In genomic region chr6:169088761-169089160, GRCh38 we compare ENCODE assay signal across 24 cellular contexts.
"Had no signal": no experiment of that assay in that cellular context is flagged by ENCODE, and none has a peak within 500 bp of the region (broad histone marks: within the 10 kb centered on the region; RNA-seq: fewer than 3 reads in every experiment).

No MANE protein-coding gene starts in this region.

- H3K4me1 Mint-ChIP-seq: memory B cell; natural killer cell; stimulated activated naive B cell treated with anti-CD40 and anti-IgM and Interleukin-4, amounts not matched to agents 10 μg/mL and 1 μg/mL and 100 μg/mL, for 72 hours had no signal

- H3K79me2 ChIP-seq: hepatocyte had no signal

- ATAC-seq: heart right ventricle; mucosa of descending colon; natural killer cell; right lobe of liver; stimulated activated naive B cell treated with anti-CD40 and anti-IgM and Interleukin-4, amounts not matched to agents 10 μg/mL and 1 μg/mL and 100 μg/mL, for 72 hours; stimulated activated naive CD8-positive, alpha-beta T cell treated with anti-CD3 and anti-CD28 coated beads, Interleukin-15, Interleukin-2, amounts not matched to agents 100 U/mL and 50 U/mL, for 24 hours had no signal

- H3K4me1 ChIP-seq: left ventricle myocardium inferior, right atrium auricular region, stomach, testis, thyroid gland, transverse colon, upper lobe of left lung had no signal

- H3K4me3 ChIP-seq: heart right ventricle, hepatocyte, left ventricle myocardium inferior, lung, mucosa of descending colon, ovary, right atrium auricular region, right lobe of liver, smooth muscle cell, stomach, testis, thyroid gland, transverse colon, upper lobe of left lung had no signal

- H3K27ac Mint-ChIP-seq: memory B cell; natural killer cell; progenitor cell of endocrine pancreas; stimulated activated naive B cell treated with anti-CD40 and anti-IgM and Interleukin-4, amounts not matched to agents 10 μg/mL and 1 μg/mL and 100 μg/mL, for 72 hours had no signal

- H3K27me3 ChIP-seq: heart right ventricle, hepatocyte, ovary, right atrium auricular region, right lobe of liver, stomach, testis, thyroid gland, transverse colon, upper lobe of left lung had no signal

- H3K4me3 Mint-ChIP-seq: memory B cell; natural killer cell; stimulated activated naive B cell treated with anti-CD40 and anti-IgM and Interleukin-4, amounts not matched to agents 10 μg/mL and 1 μg/mL and 100 μg/mL, for 72 hours had no signal

- H3K36me3 Mint-ChIP-seq: memory B cell; natural killer cell; stimulated activated naive B cell treated with anti-CD40 and anti-IgM and Interleukin-4, amounts not matched to agents 10 μg/mL and 1 μg/mL and 100 μg/mL, for 72 hours had no signal

- H3K27ac ChIP-seq: heart right ventricle, hepatocyte, left ventricle myocardium inferior, ovary, right atrium auricular region, right lobe of liver, stomach, testis, thyroid gland, transverse colon, upper lobe of left lung had no signal

- DNase-seq: heart right ventricle; islet precursor cell; left ventricle myocardium inferior; midbrain; mucosa of descending colon; natural killer cell; nucleus accumbens; ovary; right lobe of liver; stimulated activated CD4-positive, alpha-beta T cell treated with anti-CD3 and anti-CD28 coated beads, Interleukin-1b, Interleukin-23, amount 100 ng/mL, for 48 hours; stimulated activated CD4-positive, alpha-beta T cell treated with anti-CD3 and anti-CD28 coated beads, Interleukin-2, amount 100 ng/mL, for 48 hours; stimulated activated naive B cell treated with anti-CD40 and anti-IgM and Interleukin-4, amounts not matched to agents 10 μg/mL and 1 μg/mL and 100 μg/mL, for 72 hours; stimulated activated naive CD8-positive, alpha-beta T cell treated with anti-CD3 and anti-CD28 coated beads, Interleukin-15, Interleukin-2, amounts not matched to agents 100 U/mL and 50 U/mL, for 24 hours; stomach; testis; thyroid gland; transverse colon; upper lobe of left lung had no signal

- H2AFZ ChIP-seq: hepatocyte had no signal

- H3K27me3 Mint-ChIP-seq: stimulated activated naive B cell treated with anti-CD40 and anti-IgM and Interleukin-4, amounts not matched to agents 10 μg/mL and 1 μg/mL and 100 μg/mL, for 72 hours had no signal

- H3K36me3 ChIP-seq: heart right ventricle, left ventricle myocardium inferior, ovary, right atrium auricular region, right lobe of liver, stomach, thyroid gland, transverse colon, upper lobe of left lung had no signal

- H3K9me3 ChIP-seq: ovary, right lobe of liver, testis, thyroid gland had no signal

- H3K4me2 ChIP-seq: hepatocyte, smooth muscle cell had no signal
